8 cellular contexts compared by ENCODE assay signal in the genomic region with DNA sequence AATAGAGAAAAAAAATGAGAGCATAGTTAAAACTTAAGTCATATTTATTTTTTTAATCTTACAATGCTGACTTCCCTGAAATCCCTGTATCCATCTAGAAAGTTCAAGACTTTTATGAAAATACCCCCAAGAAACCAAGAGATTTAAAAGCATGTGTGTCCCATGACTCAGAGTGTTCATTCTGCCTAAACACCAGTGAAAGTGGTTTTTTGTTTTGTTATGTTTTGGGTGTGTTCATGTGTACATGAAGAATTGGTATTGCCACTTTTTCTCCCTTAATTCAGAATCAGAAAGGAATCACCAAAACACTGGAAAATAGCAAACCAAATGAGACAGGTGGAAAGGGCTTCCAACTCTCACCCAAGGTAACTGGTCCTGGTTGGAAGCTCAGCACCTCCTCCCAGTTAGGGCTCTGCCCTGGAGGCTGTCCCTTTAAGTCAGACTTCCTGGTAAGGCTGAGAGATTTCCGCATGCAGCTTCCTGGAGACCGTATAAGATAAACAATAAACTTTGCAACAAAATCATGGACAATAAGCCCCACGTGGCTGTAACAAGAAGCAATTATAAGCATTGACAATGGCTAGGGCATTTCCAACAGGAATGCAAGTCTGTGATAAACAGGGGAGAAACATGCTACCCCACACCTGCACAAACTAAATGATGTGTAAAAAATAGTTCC.
A peak's percentile ranks its signal among the peaks of the same experiment; 100 is the strongest.
DNase-seq lines count a peak whose midpoint lies in the region; ATAC-seq and TF ChIP-seq lines count a peak whose summit lies in the region.

No MANE protein-coding gene starts in this region.

- H3K27me3 Mint-ChIP-seq in HFFc6 (ENCODE audit: insufficient read depth) (no peaks in the 10 kb centered on the region), immature natural killer cell (ENCODE audit: low read depth in 3 of 3) (peaks cover 0 to 2% (median 0%) of the 10 kb centered on the region in 3 donors)
- no peaks in the 10 kb centered on the region for H3K27me3 Mint-ChIP-seq in activated naive CD4-positive, alpha-beta T cell treated with anti-CD3 and anti-CD28 coated beads, Interleukin-2, amount 50 U/mL, for 24 hours

- 2 to 4% methylated on average over 3 of the region's 3 CpGs for WGBS in thyroid gland, 2 donors

- peaks cover 27 to 64% of the 10 kb centered on the region in 2 donors for H3K4me1 ChIP-seq in thyroid gland

- TF ChIP-seq CTCF in HFFc6 (IDR thresholded peaks at IDR 0.05) (no peak), thyroid gland (IDR thresholded peaks at IDR 0.05) (no peak), coronary artery (IDR thresholded peaks at IDR 0.05) (no peak)

- H3K4me1 Mint-ChIP-seq in HFFc6 (ENCODE audit: low read depth) (peaks cover 49% of the 10 kb centered on the region), immature natural killer cell (peaks cover 56 to 64% of the 10 kb centered on the region in 2 donors)
- peaks cover 87% of the 10 kb centered on the region for H3K4me1 Mint-ChIP-seq in activated naive CD4-positive, alpha-beta T cell treated with anti-CD3 and anti-CD28 coated beads, Interleukin-2, amount 50 U/mL, for 24 hours

- ATAC-seq in GM19324 (IDR thresholded peaks at IDR 0.05; ENCODE audit: low FRiP score, unreplicated experiment), result no peak

- H3K9me3 Mint-ChIP-seq in HFFc6 (no peaks in the 10 kb centered on the region), immature natural killer cell (no peaks in the 10 kb centered on the region)
- no peaks in the 10 kb centered on the region for H3K9me3 Mint-ChIP-seq in activated naive CD4-positive, alpha-beta T cell treated with anti-CD3 and anti-CD28 coated beads, Interleukin-2, amount 50 U/mL, for 24 hours

- TF ChIP-seq POLR2A in thyroid gland (IDR thresholded peaks at IDR 0.05), result no peak

- intact Hi-C loops in thyroid gland (cut with DNase I), result no loop called here

- peak overlapping the region; percentile 60 to 70 (median 66) for H3K27ac ChIP-seq in thyroid gland
- peak overlapping the region in 1 of 2 donors; percentile 47 for H3K27ac ChIP-seq in coronary artery

- H3K36me3 Mint-ChIP-seq in HFFc6 (ENCODE audit: low read depth) (no peaks in the 10 kb centered on the region), immature natural killer cell (no peaks in the 10 kb centered on the region)
- no peaks in the 10 kb centered on the region for H3K36me3 Mint-ChIP-seq in activated naive CD4-positive, alpha-beta T cell treated with anti-CD3 and anti-CD28 coated beads, Interleukin-2, amount 50 U/mL, for 24 hours

- no peaks in the 10 kb centered on the region for H3K9me3 ChIP-seq in thyroid gland

- H3K4me3 Mint-ChIP-seq in HFFc6 (no peak overlapping the region), immature natural killer cell (peak overlapping the region; percentile 41 to 88 (median 69))
- peak overlapping the region; percentile 68 for H3K4me3 Mint-ChIP-seq in activated naive CD4-positive, alpha-beta T cell treated with anti-CD3 and anti-CD28 coated beads, Interleukin-2, amount 50 U/mL, for 24 hours

- no peaks in the 10 kb centered on the region for H3K27me3 ChIP-seq in thyroid gland

- H3K36me3 ChIP-seq in thyroid gland, result no peaks in the 10 kb centered on the region

- DNase-seq in AG08395 (ENCODE audit: low spot score) (peak; percentile 21), HFFc6 (peak; percentile 11), immature natural killer cell (peak; percentile 68 to 71 (median 70)), thyroid gland (peak; percentile 41 to 58), medulla oblongata (ENCODE audit: extremely low spot score) (no peak), coronary artery (ENCODE audit: low spot score) (no peak)

- no peak overlapping the region for H3K4me3 ChIP-seq in thyroid gland (replicated peaks in 1 of 3)
- no peak overlapping the region for H3K4me3 ChIP-seq in coronary artery

- H3K27ac Mint-ChIP-seq in HFFc6, result no peak overlapping the region; the same call in 1 of the 2 replicates
- peak overlapping the region; percentile 91 for H3K27ac Mint-ChIP-seq in activated naive CD4-positive, alpha-beta T cell treated with anti-CD3 and anti-CD28 coated beads, Interleukin-2, amount 50 U/mL, for 24 hours
- peak overlapping the region; percentile 86 to 97 (median 91) for H3K27ac Mint-ChIP-seq in immature natural killer cell

Comparison
In these comparisons a context has a peak if more than half of its experiments do, and no peak if none do; other contexts are left out.
1. DNase-seq: peak in AG08395 (single experiment), HFFc6 (single experiment), immature natural killer cell (3 of 3) and thyroid gland (2 of 2); none in medulla oblongata (single experiment) and coronary artery (single experiment).